Comparison of ENCODE assay signal across 8 cellular contexts in the genomic region with DNA sequence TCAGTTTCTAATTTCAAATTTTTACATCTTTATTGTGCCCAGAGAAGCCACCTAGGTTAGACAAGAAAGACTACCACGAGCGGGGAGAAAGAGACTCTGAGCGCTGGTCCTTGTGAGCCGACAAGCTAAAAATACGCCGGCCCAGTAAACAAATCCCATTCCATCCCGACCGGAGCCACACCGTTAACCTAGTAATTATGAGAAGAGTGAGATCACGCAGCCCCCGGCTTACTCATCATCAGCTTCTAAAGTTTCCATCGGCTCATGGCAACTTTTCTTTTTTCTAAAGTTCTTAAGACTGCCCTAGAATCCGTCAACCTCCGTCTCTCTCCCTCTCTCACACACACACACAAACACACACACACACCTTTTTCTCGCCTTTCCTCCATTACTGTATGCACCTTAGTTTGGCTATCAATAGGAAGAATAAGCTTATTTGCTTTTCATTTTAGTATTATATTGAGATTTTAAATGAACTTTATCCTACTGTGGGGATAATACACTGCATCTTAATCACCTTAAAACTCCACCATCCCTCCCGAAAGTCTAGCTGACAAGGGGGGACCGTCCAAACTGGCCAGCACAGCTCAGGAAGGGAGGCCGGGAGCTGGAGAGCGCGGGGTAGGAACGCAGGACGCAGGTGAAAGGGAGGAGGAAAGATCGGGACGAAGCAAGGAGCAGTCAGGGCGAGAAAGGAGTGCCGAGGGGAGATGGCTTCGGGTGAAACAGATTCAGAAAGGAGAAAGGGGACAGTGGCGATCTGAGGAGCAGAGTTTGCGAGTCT. TPM values are rescaled to one million over a fixed set of nuclear protein-coding genes. Genes with fewer than 3 reads are reported as not detected.
DNase-seq lines count a peak whose midpoint lies in the region; ATAC-seq and TF ChIP-seq lines count a peak whose summit lies in the region.

No MANE protein-coding gene starts in this region.

- H3K9me3 ChIP-seq in body of pancreas, result no peaks in the 10 kb centered on the region
- H3K9me3 ChIP-seq in iPS-15b (ENCODE audit: control insufficient read depth, insufficient read depth, low read length), result no peaks in the 10 kb centered on the region
- no peaks in the 10 kb centered on the region for H3K9me3 ChIP-seq in gastrocnemius medialis

- H3K4me3 ChIP-seq in body of pancreas, result peak overlapping the region; percentile 58 to 77
- H3K4me3 ChIP-seq in iPS-15b (ENCODE audit: low read depth, low read length), result peak overlapping the region; percentile 86
- H3K4me3 ChIP-seq in gastrocnemius medialis, result peak overlapping the region; percentile 78 to 99 (median 88)

- TF ChIP-seq CTCF in body of pancreas (IDR thresholded peaks at IDR 0.05) (no peak), gastrocnemius medialis (IDR thresholded peaks at IDR 0.05 in 4 of 5, conservative IDR thresholded peaks at IDR 0.05 in 1 of 5) (no peak)

- H3K27me3 ChIP-seq in body of pancreas (no peaks in the 10 kb centered on the region), iPS-15b (ENCODE audit: control insufficient read depth, insufficient read depth, low read length) (no peaks in the 10 kb centered on the region), gastrocnemius medialis (no peaks in the 10 kb centered on the region)

- WGBS in body of pancreas, 2 donors, result 0% methylated on average over 29 of the region's 29 CpGs

- H3K27ac ChIP-seq in body of pancreas, result peak overlapping the region; percentile 89 to 95 (median 92)
- H3K27ac ChIP-seq in gastrocnemius medialis, result peak overlapping the region; percentile 93 to 100 (median 96)

- in situ Hi-C loops in ACHN (cut with HindIII; ENCODE audit: low pct_ligation_motif_present, low pct_unique_long_range_greater_than_20kb, low sequenced_read_pairs), result no loop called here
- in situ Hi-C loops in KBM-7 (cut with MboI; ENCODE audit: low pct_unique_long_range_greater_than_20kb, low sequenced_read_pairs), result no loop called here
- in situ Hi-C loops in gastrocnemius medialis (cut with MboI; ENCODE audit: low sequenced_read_pairs in 4 of 4), result no loop called here

- intact Hi-C loops in body of pancreas (cut with DNase I) (no loop called here), gastrocnemius medialis (cut with DNase I; ENCODE audit: low total_unique reads) (loop anchor here (5.0 kb wide), 2 partner anchors 47 to 58 kb away; partner anchors contain the start of gene VPS45)

- peak overlapping the region; percentile 90 for H3K9ac ChIP-seq in iPS-15b (ENCODE audit: low read depth, low read length)

- H3K4me1 ChIP-seq in body of pancreas, result peaks cover 47% of the 10 kb centered on the region
- H3K4me1 ChIP-seq in iPS-15b (ENCODE audit: control insufficient read depth, insufficient read depth, low read length), result peaks cover 10% of the 10 kb centered on the region
- peaks cover 41 to 51% of the 10 kb centered on the region in 2 donors for H3K4me1 ChIP-seq in gastrocnemius medialis

- H3K36me3 ChIP-seq in body of pancreas (replicated peaks in 1 of 2; ENCODE audit: insufficient read depth in 1 of 2, low read depth in 2 of 2) (no peaks in the 10 kb centered on the region), iPS-15b (ENCODE audit: control insufficient read depth, insufficient read depth, low read length) (no peaks in the 10 kb centered on the region), gastrocnemius medialis (no peaks in the 10 kb centered on the region)

- no peak for TF ChIP-seq POLR2A in body of pancreas (IDR thresholded peaks at IDR 0.05)
- TF ChIP-seq POLR2A in gastrocnemius medialis (IDR thresholded peaks at IDR 0.05), result peak; percentile 52 to 75

- ATAC-seq in GM19463 (IDR thresholded peaks at IDR 0.05; ENCODE audit: unreplicated experiment) (peak; percentile 10), body of pancreas (peak; percentile 61), gastrocnemius medialis (peak; percentile 79 to 89), HG03354 (IDR thresholded peaks at IDR 0.05; ENCODE audit: poor library complexity, severe bottlenecking, unreplicated experiment) (no peak)

- DNase-seq in ACHN (peak; percentile 85), KBM-7 (peak; percentile 40), T1000 (lab: John Stamatoyannopoulos, UW) (peak; percentile 36), body of pancreas (peak; percentile 41 to 64 (median 54)), gastrocnemius medialis (peak; percentile 82 to 88)

RNA-seq across cellular contexts. Expression of gene OTUD7B, which starts 0.7 kb away (rescaled TPM):
- total RNA-seq in body of pancreas (10 to 100 TPM in 1 of 2 donors, 1 to 10 TPM in 1; 8.6 to 13.2 TPM), gastrocnemius medialis (10 to 100 TPM; 27.2 to 51.3 (median 43.6) TPM)

RNA-seq across cellular contexts. Expression of gene VPS45, which starts 57.8 kb away (rescaled TPM):
- total RNA-seq in body of pancreas (10 to 100 TPM; 30.9 to 34.3 TPM), gastrocnemius medialis (10 to 100 TPM; 17.0 to 30.3 (median 24.7) TPM)

Comparison
In these comparisons a context has a peak if more than half of its experiments do, and no peak if none do; other contexts are left out.
1. POLR2A ChIP-seq: peak in gastrocnemius medialis (2 of 2); none in body of pancreas (0 of 3).
2. Peak in every context shown above with its lines, with median percentiles within 50 percentile points of each other: DNase-seq and H3K4me3 ChIP-seq.